ENCODE assay signal across 23 cellular contexts in genomic region chr2:11494310-11494709, GRCh38. TPM values are rescaled to one million over a fixed set of nuclear protein-coding genes. Genes with fewer than 3 reads are reported as not detected.
A peak's percentile ranks its signal among the peaks of the same experiment; 100 is the strongest.
DNase-seq lines count a peak whose midpoint lies in the region; TF ChIP-seq lines count a peak whose summit lies in the region.
"Had no signal": no experiment of that assay in that cellular context is flagged by ENCODE, and none has a peak within 500 bp of the region (broad histone marks: within the 10 kb centered on the region; RNA-seq: fewer than 3 reads in every experiment).

No MANE protein-coding gene starts in this region.

- no peak overlapping the region for H3K4me2 ChIP-seq in neural progenitor cell
- H3K4me2 ChIP-seq: BLaER1 had no signal

- H3F3A ChIP-seq in neural progenitor cell (ENCODE audit: low read depth) = peaks cover 36% of the 10 kb centered on the region

- peaks cover 83% of the 10 kb centered on the region for H3K4me1 Mint-ChIP-seq in neural crest cell
- H3K4me1 Mint-ChIP-seq in neural progenitor cell = peaks cover 82% of the 10 kb centered on the region
- no peaks in the 10 kb centered on the region for H3K4me1 Mint-ChIP-seq in T-helper 2 cell treated with Interferon-gamma antibody and Interleukin-4, amounts not matched to agents 5 μg/mL and 100 μg/mL, for 36 hours (ENCODE audit: low read depth)
- H3K4me1 Mint-ChIP-seq: CD14-positive monocyte; CD4-positive, alpha-beta memory T cell; CD4-positive, CD25-positive, alpha-beta regulatory T cell had no signal

- H3K79me2 ChIP-seq in neural progenitor cell (ENCODE audit: low read depth) = peaks cover 94% of the 10 kb centered on the region

- peaks cover 3% of the 10 kb centered on the region for H3K36me3 ChIP-seq in neural progenitor cell
- H3K36me3 ChIP-seq: BE2C, BLaER1 had no signal

- H3K4me3 ChIP-seq in neural progenitor cell = no peak overlapping the region
- H3K4me3 ChIP-seq: BLaER1, GM12878 had no signal

- H3K9me3 Mint-ChIP-seq in neural crest cell = peaks cover 6% of the 10 kb centered on the region
- peaks cover 26% of the 10 kb centered on the region for H3K9me3 Mint-ChIP-seq in neural progenitor cell
- H3K9me3 Mint-ChIP-seq in T-helper 2 cell treated with Interferon-gamma antibody and Interleukin-4, amounts not matched to agents 5 μg/mL and 100 μg/mL, for 36 hours = no peaks in the 10 kb centered on the region

- H3K27me3 Mint-ChIP-seq in neural crest cell (ENCODE audit: low read depth) = no peaks in the 10 kb centered on the region
- H3K27me3 Mint-ChIP-seq in neural progenitor cell (ENCODE audit: insufficient read depth, low read depth) = peaks cover 13% of the 10 kb centered on the region
- H3K27me3 Mint-ChIP-seq in T-helper 2 cell treated with Interferon-gamma antibody and Interleukin-4, amounts not matched to agents 5 μg/mL and 100 μg/mL, for 36 hours (ENCODE audit: low read depth) = peaks cover 16% of the 10 kb centered on the region

- no peaks in the 10 kb centered on the region for H3K9me3 ChIP-seq in neural progenitor cell (ENCODE audit: low read depth)
- H3K9me3 ChIP-seq: BE2C had no signal

- peak; percentile 17 for DNase-seq in activated CD8-positive, alpha-beta memory T cell treated with anti-CD3 and anti-CD28 coated beads for 24 hours
- DNase-seq in activated CD8-positive, alpha-beta memory T cell treated with anti-CD3 and anti-CD28 coated beads, Interleukin-2, amount 50 U/mL, for 4 hours = no peak
- DNase-seq in neural crest cell (ENCODE audit: low read depth, low spot score) (no peak), neural progenitor cell (ENCODE audit: low spot score) (no peak)
- DNase-seq in T-helper 2 cell treated with Interferon-gamma antibody and Interleukin-4, amounts not matched to agents 5 μg/mL and 100 μg/mL, for 36 hours (ENCODE audit: low spot score) = no peak
- DNase-seq: 8988T; ACHN; BE2C; C1 segment of cervical spinal cord; CD4-positive, alpha-beta memory T cell; CD4-positive, CD25-positive, alpha-beta regulatory T cell; CD8-positive, alpha-beta memory T cell; COR-L47; DMS 273 treated with DMSO at 0.1 percent for 48 hours; DMS153; DMS53; DMS79; DND-41; EL; GDM1 had no signal

- H4K20me1 ChIP-seq in neural progenitor cell (ENCODE audit: low read depth) = peaks cover 91% of the 10 kb centered on the region
- H4K20me1 ChIP-seq: BLaER1 had no signal

- no peak overlapping the region for H3K9ac ChIP-seq in neural progenitor cell
- H3K9ac ChIP-seq: BLaER1 had no signal

- peak overlapping the region; percentile 47 for H3K4me3 Mint-ChIP-seq in neural crest cell
- H3K4me3 Mint-ChIP-seq in neural progenitor cell = peak overlapping the region; percentile 65
- no peak overlapping the region for H3K4me3 Mint-ChIP-seq in T-helper 2 cell treated with Interferon-gamma antibody and Interleukin-4, amounts not matched to agents 5 μg/mL and 100 μg/mL, for 36 hours
- H3K4me3 Mint-ChIP-seq: CD14-positive monocyte; CD4-positive, alpha-beta memory T cell; CD4-positive, CD25-positive, alpha-beta regulatory T cell; CD8-positive, alpha-beta memory T cell had no signal

- TF ChIP-seq CTCF in neural crest cell (conservative IDR thresholded peaks at IDR 0.05) (no peak), neural progenitor cell (IDR thresholded peaks at IDR 0.05) (no peak)

- H3K27ac Mint-ChIP-seq in neural crest cell (ENCODE audit: unreplicated experiment) (no peak overlapping the region), neural progenitor cell (peak overlapping the region; percentile 97)
- no peak overlapping the region for H3K27ac Mint-ChIP-seq in T-helper 2 cell treated with Interferon-gamma antibody and Interleukin-4, amounts not matched to agents 5 μg/mL and 100 μg/mL, for 36 hours
- H3K27ac Mint-ChIP-seq: CD4-positive, alpha-beta memory T cell; CD4-positive, CD25-positive, alpha-beta regulatory T cell; CD8-positive, alpha-beta memory T cell had no signal

- H3K4me1 ChIP-seq in neural progenitor cell = peaks cover 38% of the 10 kb centered on the region
- H3K4me1 ChIP-seq: BLaER1 had no signal

- H3K27me3 ChIP-seq in neural progenitor cell = no peaks in the 10 kb centered on the region
- H3K27me3 ChIP-seq: BE2C, BLaER1 had no signal

- H3K36me3 Mint-ChIP-seq in neural crest cell (ENCODE audit: low read depth) = peaks cover 16% of the 10 kb centered on the region
- H3K36me3 Mint-ChIP-seq in neural progenitor cell = peaks cover 38% of the 10 kb centered on the region
- H3K36me3 Mint-ChIP-seq in T-helper 2 cell treated with Interferon-gamma antibody and Interleukin-4, amounts not matched to agents 5 μg/mL and 100 μg/mL, for 36 hours (ENCODE audit: low read depth) = no peaks in the 10 kb centered on the region
- H3K36me3 Mint-ChIP-seq: CD14-positive monocyte; CD4-positive, alpha-beta memory T cell; CD4-positive, CD25-positive, alpha-beta regulatory T cell; CD8-positive, alpha-beta memory T cell had no signal

- no peak overlapping the region for H3K27ac ChIP-seq in neural progenitor cell
- H3K27ac ChIP-seq: BLaER1 had no signal

- H2AFZ ChIP-seq in neural progenitor cell (replicated peaks) = no peak overlapping the region

RNA-seq across cellular contexts. Expression of gene E2F6, which starts 28.3 kb away (rescaled TPM):
- total RNA-seq in neural crest cell (28.5 and 28.9 TPM in 2 replicates), neural progenitor cell (ENCODE audit: low replicate concordance) (29.4 and 36.3 TPM in 2 replicates)

RNA-seq across cellular contexts. Expression of gene GREB1, which starts 39.5 kb away (rescaled TPM):
- 132 and 143 TPM in 2 replicates for total RNA-seq in neural crest cell
- 30.8 and 33.2 TPM in 2 replicates for total RNA-seq in neural progenitor cell (ENCODE audit: low replicate concordance)
